ENCODE assay signal across 19 cellular contexts in the genomic region with DNA sequence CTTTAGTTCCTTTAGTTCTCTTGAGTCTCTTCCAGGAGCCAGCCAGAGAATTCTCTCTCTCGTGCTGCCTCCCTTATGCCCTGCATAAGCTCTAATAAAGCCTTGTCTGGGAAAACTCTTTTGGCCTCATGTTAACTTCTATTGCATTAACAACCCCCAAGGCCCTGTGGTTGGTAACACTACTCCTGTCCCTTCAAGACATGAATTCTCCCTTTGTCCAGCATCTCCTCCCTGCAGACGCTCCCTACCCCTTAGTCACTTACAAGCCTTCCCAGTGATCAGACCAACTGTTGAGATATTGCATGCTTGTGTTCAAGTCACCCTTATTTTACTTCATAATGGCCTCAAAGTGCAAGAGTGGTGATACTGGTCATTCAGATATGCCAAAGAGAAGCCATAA. TPM values are rescaled to one million over a fixed set of nuclear protein-coding genes. Genes with fewer than 3 reads are reported as not detected.
A peak's percentile ranks its signal among the peaks of the same experiment; 100 is the strongest.
DNase-seq lines count a peak whose midpoint lies in the region; ATAC-seq, FAIRE-seq and TF ChIP-seq lines count a peak whose summit lies in the region.
"Had no signal": no experiment of that assay in that cellular context is flagged by ENCODE, and none has a peak within 500 bp of the region (broad histone marks: within the 10 kb centered on the region; RNA-seq: fewer than 3 reads in every experiment).

No MANE protein-coding gene starts in this region.

- H2AFZ ChIP-seq in GM23338 (peak overlapping the region; percentile 7; the same call in 1 of the 2 replicates), MM.1S (ENCODE audit: low read length) (no peak overlapping the region)

- peaks cover 4% of the 10 kb centered on the region for H3K27me3 Mint-ChIP-seq in GM23338 (ENCODE audit: insufficient read depth, low read depth, poor library complexity)

- H3K4me3 ChIP-seq in GM23338 (peak overlapping the region; percentile 25; the same call in 1 of the 2 replicates), MM.1S (ENCODE audit: low read length) (no peak overlapping the region)
- H3K4me3 ChIP-seq: A549 had no signal

- H3K79me2 ChIP-seq in GM23338 (replicated peaks; ENCODE audit: insufficient read depth), result no peaks in the 10 kb centered on the region
- H3K79me2 ChIP-seq in MM.1S (ENCODE audit: low read length), result no peaks in the 10 kb centered on the region

- DNase-seq in GM23338 (ENCODE audit: low spot score) (no peak), RPMI7951 (ENCODE audit: low read depth) (peak; percentile 44), islet precursor cell (peak; percentile 69), urothelium cell line (ENCODE audit: low spot score) (no peak), MM.1S (no peak)
- DNase-seq: Caco-2; CD8-positive, alpha-beta T cell; DND-41; GDM1; GOT3; HCEC 1CT; HFFc6; KBM-7 had no signal

- FAIRE-seq in urothelium cell line (lab: Jason Lieb, UNC), result peak; percentile 23
- FAIRE-seq: GM12892 had no signal

- H3K27me3 ChIP-seq in GM23338 (ENCODE audit: insufficient read depth) (no peaks in the 10 kb centered on the region), MM.1S (replicated peaks; ENCODE audit: insufficient read depth, low read length) (no peaks in the 10 kb centered on the region)

- peaks cover 3% of the 10 kb centered on the region; the same call in 1 of the 2 replicates for H3K9me2 ChIP-seq in GM23338 (ENCODE audit: insufficient read depth)
- no peaks in the 10 kb centered on the region for H3K9me2 ChIP-seq in MM.1S (replicated peaks; ENCODE audit: insufficient read depth, low read length)

- peaks cover 13% of the 10 kb centered on the region for H3K4me1 Mint-ChIP-seq in GM23338

- H3K36me3 Mint-ChIP-seq in GM23338 (ENCODE audit: low read depth), result no peaks in the 10 kb centered on the region
- H3K36me3 Mint-ChIP-seq: CD8-positive, alpha-beta T cell had no signal

- H3K4me1 ChIP-seq in GM23338 (ENCODE audit: insufficient read depth), result peaks cover 13% of the 10 kb centered on the region
- H3K4me1 ChIP-seq in MM.1S (ENCODE audit: low read length), result no peaks in the 10 kb centered on the region
- H3K4me1 ChIP-seq: Caco-2 had no signal

- no peaks in the 10 kb centered on the region for H3K9me3 Mint-ChIP-seq in GM23338
- H3K9me3 Mint-ChIP-seq: CD8-positive, alpha-beta T cell; HFFc6 had no signal

- peak overlapping the region; percentile 59 for H3K4me2 ChIP-seq in GM23338
- no peak overlapping the region for H3K4me2 ChIP-seq in MM.1S (ENCODE audit: low read depth, low read length)
- H3K4me2 ChIP-seq: A549 had no signal

- H4K20me1 ChIP-seq in GM23338 (replicated peaks; ENCODE audit: insufficient read depth) (no peaks in the 10 kb centered on the region), MM.1S (ENCODE audit: insufficient read depth, low read length) (no peaks in the 10 kb centered on the region)

- H3K27ac ChIP-seq in GM23338 (ENCODE audit: low read depth) (no peak overlapping the region), MM.1S (ENCODE audit: low read length) (no peak overlapping the region)
- H3K27ac ChIP-seq: A549 had no signal

- H3K27ac Mint-ChIP-seq in GM23338, result no peak overlapping the region
- H3K27ac Mint-ChIP-seq: CD14-positive monocyte; CD8-positive, alpha-beta T cell; HFFc6 had no signal

- no peak for TF ChIP-seq CTCF in GM23338 (conservative IDR thresholded peaks at IDR 0.05; ENCODE audit: low read depth in 2 of 2)
- no peak for TF ChIP-seq CTCF in MM.1S (IDR thresholded peaks at IDR 0.05; ENCODE audit: low read length)

- no peaks in the 10 kb centered on the region for H3K36me3 ChIP-seq in GM23338 (ENCODE audit: insufficient read depth)
- no peaks in the 10 kb centered on the region for H3K36me3 ChIP-seq in MM.1S (replicated peaks; ENCODE audit: insufficient read depth, low read length)

- no peaks in the 10 kb centered on the region for H3K9me3 ChIP-seq in MM.1S (replicated peaks; ENCODE audit: insufficient read depth, low read length)
- H3K9me3 ChIP-seq: A549, Caco-2 had no signal

- peaks cover 9% of the 10 kb centered on the region; the same call in 1 of the 2 replicates for H3F3A ChIP-seq in GM23338 (replicated peaks; ENCODE audit: low read depth)
- H3F3A ChIP-seq in MM.1S (ENCODE audit: insufficient read depth, low read length), result no peaks in the 10 kb centered on the region

- H3K9ac ChIP-seq in MM.1S (ENCODE audit: low read length), result no peak overlapping the region

- ATAC-seq in GM23338 (peak; percentile 40; the same call in 2 of the 3 replicates), GM21390 (IDR thresholded peaks at IDR 0.05; ENCODE audit: unreplicated experiment) (no peak), GM18520 (IDR thresholded peaks at IDR 0.05; ENCODE audit: unreplicated experiment) (no peak)
- ATAC-seq: A549; CD8-positive, alpha-beta T cell had no signal

- H3K4me3 Mint-ChIP-seq in GM23338, result no peak overlapping the region; the same call in 2 of the 3 replicates
- H3K4me3 Mint-ChIP-seq: CD14-positive monocyte; CD8-positive, alpha-beta T cell; HFFc6 had no signal

TF ChIP-seq in GM23338, 12 proteins besides CTCF, POLR2A, EP300 and RAD21 (continues in another document):
- TF ChIP-seq STAT1 (IDR thresholded peaks at IDR 0.05; ENCODE audit: unreplicated experiment), result no peak
- TF ChIP-seq CREB1 (CRISPR knock-in tag; IDR thresholded peaks at IDR 0.05; ENCODE audit: low read depth), result no peak
- TF ChIP-seq ZNF114 (CRISPR knock-in tag; IDR thresholded peaks at IDR 0.05), result no peak
- no peak for TF ChIP-seq EZH2phosphoT487 (IDR thresholded peaks at IDR 0.05; ENCODE audit: unreplicated experiment)
- TF ChIP-seq, protein P1, sequence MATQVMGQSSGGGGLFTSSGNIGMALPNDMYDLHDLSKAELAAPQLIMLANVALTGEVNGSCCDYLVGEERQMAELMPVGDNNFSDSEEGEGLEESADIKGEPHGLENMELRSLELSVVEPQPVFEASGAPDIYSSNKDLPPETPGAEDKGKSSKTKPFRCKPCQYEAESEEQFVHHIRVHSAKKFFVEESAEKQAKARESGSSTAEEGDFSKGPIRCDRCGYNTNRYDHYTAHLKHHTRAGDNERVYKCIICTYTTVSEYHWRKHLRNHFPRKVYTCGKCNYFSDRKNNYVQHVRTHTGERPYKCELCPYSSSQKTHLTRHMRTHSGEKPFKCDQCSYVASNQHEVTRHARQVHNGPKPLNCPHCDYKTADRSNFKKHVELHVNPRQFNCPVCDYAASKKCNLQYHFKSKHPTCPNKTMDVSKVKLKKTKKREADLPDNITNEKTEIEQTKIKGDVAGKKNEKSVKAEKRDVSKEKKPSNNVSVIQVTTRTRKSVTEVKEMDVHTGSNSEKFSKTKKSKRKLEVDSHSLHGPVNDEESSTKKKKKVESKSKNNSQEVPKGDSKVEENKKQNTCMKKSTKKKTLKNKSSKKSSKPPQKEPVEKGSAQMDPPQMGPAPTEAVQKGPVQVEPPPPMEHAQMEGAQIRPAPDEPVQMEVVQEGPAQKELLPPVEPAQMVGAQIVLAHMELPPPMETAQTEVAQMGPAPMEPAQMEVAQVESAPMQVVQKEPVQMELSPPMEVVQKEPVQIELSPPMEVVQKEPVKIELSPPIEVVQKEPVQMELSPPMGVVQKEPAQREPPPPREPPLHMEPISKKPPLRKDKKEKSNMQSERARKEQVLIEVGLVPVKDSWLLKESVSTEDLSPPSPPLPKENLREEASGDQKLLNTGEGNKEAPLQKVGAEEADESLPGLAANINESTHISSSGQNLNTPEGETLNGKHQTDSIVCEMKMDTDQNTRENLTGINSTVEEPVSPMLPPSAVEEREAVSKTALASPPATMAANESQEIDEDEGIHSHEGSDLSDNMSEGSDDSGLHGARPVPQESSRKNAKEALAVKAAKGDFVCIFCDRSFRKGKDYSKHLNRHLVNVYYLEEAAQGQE (IDR thresholded peaks at IDR 0.05; ENCODE audit: unreplicated experiment), result no peak
- TF ChIP-seq ZNF331 (CRISPR knock-in tag; IDR thresholded peaks at IDR 0.05; ENCODE audit: low read depth), result no peak
- TF ChIP-seq EZH2 (IDR thresholded peaks at IDR 0.05; ENCODE audit: low read depth, unreplicated experiment), result no peak
- TF ChIP-seq, protein P2, sequence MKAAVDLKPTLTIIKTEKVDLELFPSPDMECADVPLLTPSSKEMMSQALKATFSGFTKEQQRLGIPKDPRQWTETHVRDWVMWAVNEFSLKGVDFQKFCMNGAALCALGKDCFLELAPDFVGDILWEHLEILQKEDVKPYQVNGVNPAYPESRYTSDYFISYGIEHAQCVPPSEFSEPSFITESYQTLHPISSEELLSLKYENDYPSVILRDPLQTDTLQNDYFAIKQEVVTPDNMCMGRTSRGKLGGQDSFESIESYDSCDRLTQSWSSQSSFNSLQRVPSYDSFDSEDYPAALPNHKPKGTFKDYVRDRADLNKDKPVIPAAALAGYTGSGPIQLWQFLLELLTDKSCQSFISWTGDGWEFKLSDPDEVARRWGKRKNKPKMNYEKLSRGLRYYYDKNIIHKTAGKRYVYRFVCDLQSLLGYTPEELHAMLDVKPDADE (IDR thresholded peaks at IDR 0.05), result no peak
- TF ChIP-seq JUNB (IDR thresholded peaks at IDR 0.05; ENCODE audit: unreplicated experiment), result no peak

RNA-seq across cellular contexts. Expression of a gene that starts 12.1 kb away (rescaled TPM):
- 6.8 and 7.1 TPM in 2 replicates for total RNA-seq in GM23338 (2014; rRNA removed; shearing (Covaris generic))
- polyA plus RNA-seq in GM23338 (2016; fragmentation: Nextera tagmentation; extraction: Ambion mirVana), result 6.1 and 10.5 TPM in 2 replicates
- total RNA-seq in RPMI7951 (2014; rRNA removed; shearing (Covaris generic)), result 32.3 and 51.3 TPM in 2 replicates

RNA-seq across cellular contexts. Expression of a gene that starts 20.7 kb away (rescaled TPM):
- total RNA-seq in GM23338 (2014; rRNA removed; shearing (Covaris generic)), result 125 and 134 TPM in 2 replicates
- polyA plus RNA-seq in GM23338 (2016; fragmentation: Nextera tagmentation; extraction: Ambion mirVana), result 34.0 and 37.1 TPM in 2 replicates
- total RNA-seq in RPMI7951 (2014; rRNA removed; shearing (Covaris generic)), result not detected in 2 replicates

RNA-seq across cellular contexts. Expression of a gene that starts 48.7 kb away (rescaled TPM):
- not detected in 2 replicates for total RNA-seq in GM23338 (2014; rRNA removed; shearing (Covaris generic))
- polyA plus RNA-seq in GM23338 (2016; fragmentation: Nextera tagmentation; extraction: Ambion mirVana), result 0.49 and 0.53 TPM in 2 replicates
- not detected in 2 replicates for total RNA-seq in RPMI7951 (2014; rRNA removed; shearing (Covaris generic))
- total RNA-seq: Caco-2 had no signal
- polyA plus RNA-seq: A549, AG04450 had no signal

RNA-seq across cellular contexts. Expression of a gene that starts 54.2 kb away (rescaled TPM):
- total RNA-seq in GM23338 (2014; rRNA removed; shearing (Covaris generic)), result 36.7 and 43.4 TPM in 2 replicates
- polyA plus RNA-seq in GM23338 (2016; fragmentation: Nextera tagmentation; extraction: Ambion mirVana), result 24.3 and 28.5 TPM in 2 replicates
- total RNA-seq in RPMI7951 (2014; rRNA removed; shearing (Covaris generic)), result 91.2 and 124 TPM in 2 replicates

RNA-seq across cellular contexts. Expression of a gene that starts 55.8 kb away (rescaled TPM):
- 0.59 and 0.66 TPM in 2 replicates for total RNA-seq in GM23338 (2014; rRNA removed; shearing (Covaris generic))
- polyA plus RNA-seq in GM23338 (2016; fragmentation: Nextera tagmentation; extraction: Ambion mirVana), result 0.52 and 0.65 TPM in 2 replicates
- 15.4 and 18.9 TPM in 2 replicates for total RNA-seq in RPMI7951 (2014; rRNA removed; shearing (Covaris generic))

Comparison
In these comparisons a context has a peak if more than half of its experiments do, and no peak if none do; other contexts are left out.
1. DNase-seq: peak in RPMI7951 (single experiment) and islet precursor cell (single experiment); none in GM23338 (single experiment), urothelium cell line (single experiment) and MM.1S (single experiment).
2. RNA of a gene that starts 20.7 kb away (total RNA-seq): 125 to 134 TPM in GM23338; not detected in RPMI7951; every median in the first group is over 100 times any median in the second.